10 cellular contexts compared by ENCODE assay signal in the genomic region with DNA sequence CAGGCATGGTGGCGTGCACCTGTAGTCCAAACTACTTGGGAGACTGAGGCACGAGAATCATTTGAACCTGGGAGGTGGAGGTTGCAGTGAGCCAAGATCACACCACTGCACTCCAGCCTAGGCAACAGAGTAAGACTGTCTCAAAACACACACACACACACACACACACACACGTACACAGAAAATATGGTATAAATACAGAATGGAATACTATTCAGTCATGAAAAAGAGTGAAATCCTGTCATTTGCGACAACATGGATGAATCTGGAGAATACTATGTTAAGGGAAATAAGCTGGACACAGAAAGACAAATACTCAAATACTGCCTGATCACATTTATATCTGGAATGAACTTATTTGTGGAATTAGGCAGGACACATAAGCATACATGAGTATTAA. TPM values are rescaled to one million over a fixed set of nuclear protein-coding genes. Genes with fewer than 3 reads are reported as not detected.
"Had no signal": no experiment of that assay in that cellular context is flagged by ENCODE, and none has a peak within 500 bp of the region (broad histone marks: within the 10 kb centered on the region; RNA-seq: fewer than 3 reads in every experiment).

No MANE protein-coding gene starts in this region.

- H3K27ac ChIP-seq: HL-60, KMS-11 had no signal

- H3K4me3 Mint-ChIP-seq: IgD-negative memory B cell had no signal

- H3K9ac ChIP-seq: KMS-11 had no signal

- H3K4me1 Mint-ChIP-seq: IgD-negative memory B cell had no signal

- H3K36me3 Mint-ChIP-seq: IgD-negative memory B cell had no signal

- H3K27ac Mint-ChIP-seq: IgD-negative memory B cell had no signal

- FAIRE-seq: HepG2, HTR-8/SVneo had no signal

- ATAC-seq: HepG2 had no signal

- DNase-seq: IMR-90, KBM-7, KG1 had no signal

- H3K4me2 ChIP-seq: KMS-11 had no signal

RNA-seq across cellular contexts. Expression of a gene that starts 40.2 kb away (rescaled TPM):
- total RNA-seq: HepG2, HT-29, HT1080, IMR-90 had no signal
- polyA plus RNA-seq: HepG2, IgD-negative memory B cell had no signal
